In genomic region chr20:50648651-50649050, GRCh38 we compare ENCODE assay signal across 25 cellular contexts. TPM values are rescaled to one million over a fixed set of nuclear protein-coding genes. Genes with fewer than 3 reads are reported as not detected.
"Had no signal": no experiment of that assay in that cellular context is flagged by ENCODE, and none has a peak within 500 bp of the region (broad histone marks: within the 10 kb centered on the region; RNA-seq: fewer than 3 reads in every experiment).

No MANE protein-coding gene starts in this region.

- H3K36me3 ChIP-seq: esophagus muscularis mucosa, gastroesophageal sphincter, heart left ventricle, neutrophil, pancreas, stomach, thyroid gland, upper lobe of left lung had no signal

- H3K27ac Mint-ChIP-seq: naive thymus-derived CD8-positive, alpha-beta T cell; stimulated activated effector memory CD8-positive, alpha-beta T cell treated with anti-CD3 and anti-CD28 coated beads, Interleukin-12 subunit alpha, Interleukin-12 subunit beta, amount 100 ng/mL, for 72 hours had no signal

- H3K9me3 Mint-ChIP-seq: stimulated activated effector memory CD8-positive, alpha-beta T cell treated with anti-CD3 and anti-CD28 coated beads, Interleukin-12 subunit alpha, Interleukin-12 subunit beta, amount 100 ng/mL, for 72 hours had no signal

- H3K79me2 ChIP-seq: hepatocyte had no signal

- H3K4me2 ChIP-seq: hepatocyte, smooth muscle cell had no signal

- ATAC-seq: foreskin keratinocyte; gastroesophageal sphincter; heart left ventricle; naive thymus-derived CD8-positive, alpha-beta T cell; pancreas; sciatic nerve; stimulated activated effector memory CD8-positive, alpha-beta T cell treated with anti-CD3 and anti-CD28 coated beads, Interleukin-12 subunit alpha, Interleukin-12 subunit beta, amount 100 ng/mL, for 72 hours had no signal

- H2AFZ ChIP-seq: hepatocyte had no signal

- H3K4me3 ChIP-seq: coronary artery, esophagus muscularis mucosa, gastroesophageal sphincter, heart left ventricle, hepatocyte, pancreas, smooth muscle cell, stomach, thyroid gland, upper lobe of left lung had no signal

- H3K4me1 Mint-ChIP-seq: naive thymus-derived CD8-positive, alpha-beta T cell; stimulated activated effector memory CD8-positive, alpha-beta T cell treated with anti-CD3 and anti-CD28 coated beads, Interleukin-12 subunit alpha, Interleukin-12 subunit beta, amount 100 ng/mL, for 72 hours had no signal

- DNase-seq: dermis blood vessel endothelial cell; effector memory CD4-positive, alpha-beta T cell; foreskin keratinocyte; heart left ventricle; kidney; mammary epithelial cell; naive thymus-derived CD8-positive, alpha-beta T cell; pancreas; stimulated activated CD4-positive, alpha-beta T cell treated with anti-CD3 and anti-CD28 coated beads, Interleukin-12 subunit alpha, Interleukin-12 subunit beta, amount 100 ng/mL, for 4 hours; stimulated activated CD4-positive, alpha-beta T cell treated with anti-CD3 and anti-CD28 coated beads, Interleukin-2, amount 100 ng/mL, for 24 hours; stimulated activated CD4-positive, alpha-beta T cell treated with anti-CD3 and anti-CD28 coated beads, Interleukin-4, amount 100 ng/mL, for 24 hours; stimulated activated naive CD4-positive, alpha-beta T cell treated with Interleukin-2 at 50 U/mL for 16 hours; stomach; thyroid gland; upper lobe of left lung had no signal

- H3K27me3 ChIP-seq: esophagus muscularis mucosa, foreskin keratinocyte, gastroesophageal sphincter, heart left ventricle, hepatocyte, neutrophil, pancreas, stomach, thyroid gland, upper lobe of left lung had no signal

- H3K4me3 Mint-ChIP-seq: naive thymus-derived CD8-positive, alpha-beta T cell; stimulated activated effector memory CD8-positive, alpha-beta T cell treated with anti-CD3 and anti-CD28 coated beads, Interleukin-12 subunit alpha, Interleukin-12 subunit beta, amount 100 ng/mL, for 72 hours had no signal

- H3K36me3 Mint-ChIP-seq: stimulated activated effector memory CD8-positive, alpha-beta T cell treated with anti-CD3 and anti-CD28 coated beads, Interleukin-12 subunit alpha, Interleukin-12 subunit beta, amount 100 ng/mL, for 72 hours had no signal

- H3K9me3 ChIP-seq: esophagus muscularis mucosa, gastroesophageal sphincter, neutrophil, pancreas, stomach, thyroid gland, upper lobe of left lung had no signal

- H3K27ac ChIP-seq: coronary artery, foreskin keratinocyte, hepatocyte, neutrophil, pancreas, thyroid gland, upper lobe of left lung had no signal

RNA-seq across cellular contexts. Expression of gene RIPOR3, which starts 42.7 kb away (rescaled TPM):
- total RNA-seq: endothelial cell of umbilical vein; naive thymus-derived CD8-positive, alpha-beta T cell had no signal
- polyA plus RNA-seq: endothelial cell of umbilical vein, mammary epithelial cell, neural cell had no signal
